Comparison of ENCODE assay signal across 1 cellular context in genomic region chr2:97870396-97870843, GRCh38.
TF ChIP-seq lines count a peak whose summit lies in the region.

No MANE protein-coding gene starts in this region.

TF ChIP-seq in HepG2, 621 proteins besides CTCF, POLR2A, EP300 and RAD21 (continued from another document and continues in another):
- TF ChIP-seq, protein P1, sequence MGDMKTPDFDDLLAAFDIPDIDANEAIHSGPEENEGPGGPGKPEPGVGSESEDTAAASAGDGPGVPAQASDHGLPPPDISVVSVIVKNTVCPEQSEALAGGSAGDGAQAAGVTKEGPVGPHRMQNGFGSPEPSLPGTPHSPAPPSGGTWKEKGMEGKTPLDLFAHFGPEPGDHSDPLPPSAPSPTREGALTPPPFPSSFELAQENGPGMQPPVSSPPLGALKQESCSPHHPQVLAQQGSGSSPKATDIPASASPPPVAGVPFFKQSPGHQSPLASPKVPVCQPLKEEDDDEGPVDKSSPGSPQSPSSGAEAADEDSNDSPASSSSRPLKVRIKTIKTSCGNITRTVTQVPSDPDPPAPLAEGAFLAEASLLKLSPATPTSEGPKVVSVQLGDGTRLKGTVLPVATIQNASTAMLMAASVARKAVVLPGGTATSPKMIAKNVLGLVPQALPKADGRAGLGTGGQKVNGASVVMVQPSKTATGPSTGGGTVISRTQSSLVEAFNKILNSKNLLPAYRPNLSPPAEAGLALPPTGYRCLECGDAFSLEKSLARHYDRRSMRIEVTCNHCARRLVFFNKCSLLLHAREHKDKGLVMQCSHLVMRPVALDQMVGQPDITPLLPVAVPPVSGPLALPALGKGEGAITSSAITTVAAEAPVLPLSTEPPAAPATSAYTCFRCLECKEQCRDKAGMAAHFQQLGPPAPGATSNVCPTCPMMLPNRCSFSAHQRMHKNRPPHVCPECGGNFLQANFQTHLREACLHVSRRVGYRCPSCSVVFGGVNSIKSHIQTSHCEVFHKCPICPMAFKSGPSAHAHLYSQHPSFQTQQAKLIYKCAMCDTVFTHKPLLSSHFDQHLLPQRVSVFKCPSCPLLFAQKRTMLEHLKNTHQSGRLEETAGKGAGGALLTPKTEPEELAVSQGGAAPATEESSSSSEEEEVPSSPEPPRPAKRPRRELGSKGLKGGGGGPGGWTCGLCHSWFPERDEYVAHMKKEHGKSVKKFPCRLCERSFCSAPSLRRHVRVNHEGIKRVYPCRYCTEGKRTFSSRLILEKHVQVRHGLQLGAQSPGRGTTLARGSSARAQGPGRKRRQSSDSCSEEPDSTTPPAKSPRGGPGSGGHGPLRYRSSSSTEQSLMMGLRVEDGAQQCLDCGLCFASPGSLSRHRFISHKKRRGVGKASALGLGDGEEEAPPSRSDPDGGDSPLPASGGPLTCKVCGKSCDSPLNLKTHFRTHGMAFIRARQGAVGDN (CRISPR knock-in tag; IDR thresholded peaks at IDR 0.05): no peak
- TF ChIP-seq ZNF318 (CRISPR knock-in tag; IDR thresholded peaks at IDR 0.05) (no peak), ZNF589 (CRISPR knock-in tag; conservative IDR thresholded peaks at IDR 0.05) (no peak), CEBPB (IDR thresholded peaks at IDR 0.05; ENCODE audit: borderline replicate concordance, low read depth, low read length) (no peak), NKX3-1 (CRISPR knock-in tag; IDR thresholded peaks at IDR 0.05) (no peak), SNAI1 (CRISPR knock-in tag; IDR thresholded peaks at IDR 0.05; ENCODE audit: borderline replicate concordance) (no peak), FOSL1 (CRISPR knock-in tag; IDR thresholded peaks at IDR 0.05; ENCODE audit: borderline replicate concordance) (no peak), HBP1 (CRISPR knock-in tag; IDR thresholded peaks at IDR 0.05; ENCODE audit: low read depth) (no peak), JDP2 (CRISPR knock-in tag; IDR thresholded peaks at IDR 0.05; ENCODE audit: borderline replicate concordance) (no peak), DMAP1 (CRISPR knock-in tag; IDR thresholded peaks at IDR 0.05) (no peak), ZFYVE20 (CRISPR knock-in tag; IDR thresholded peaks at IDR 0.05; ENCODE audit: borderline replicate concordance, low read depth) (no peak), GATAD2A (CRISPR knock-in tag; IDR thresholded peaks at IDR 0.05) (0 out of 2 replicates have a peak, but pooled peaks have one; percentile 36), ZNF816 (CRISPR knock-in tag; IDR thresholded peaks at IDR 0.05; ENCODE audit: borderline replicate concordance) (no peak), ATF5 (CRISPR knock-in tag; IDR thresholded peaks at IDR 0.05; ENCODE audit: low read depth) (no peak), ZNF790 (CRISPR knock-in tag; IDR thresholded peaks at IDR 0.05; ENCODE audit: borderline replicate concordance) (no peak), IRF9 (CRISPR knock-in tag; IDR thresholded peaks at IDR 0.05; ENCODE audit: borderline replicate concordance) (no peak)
- TF ChIP-seq, protein P2, sequence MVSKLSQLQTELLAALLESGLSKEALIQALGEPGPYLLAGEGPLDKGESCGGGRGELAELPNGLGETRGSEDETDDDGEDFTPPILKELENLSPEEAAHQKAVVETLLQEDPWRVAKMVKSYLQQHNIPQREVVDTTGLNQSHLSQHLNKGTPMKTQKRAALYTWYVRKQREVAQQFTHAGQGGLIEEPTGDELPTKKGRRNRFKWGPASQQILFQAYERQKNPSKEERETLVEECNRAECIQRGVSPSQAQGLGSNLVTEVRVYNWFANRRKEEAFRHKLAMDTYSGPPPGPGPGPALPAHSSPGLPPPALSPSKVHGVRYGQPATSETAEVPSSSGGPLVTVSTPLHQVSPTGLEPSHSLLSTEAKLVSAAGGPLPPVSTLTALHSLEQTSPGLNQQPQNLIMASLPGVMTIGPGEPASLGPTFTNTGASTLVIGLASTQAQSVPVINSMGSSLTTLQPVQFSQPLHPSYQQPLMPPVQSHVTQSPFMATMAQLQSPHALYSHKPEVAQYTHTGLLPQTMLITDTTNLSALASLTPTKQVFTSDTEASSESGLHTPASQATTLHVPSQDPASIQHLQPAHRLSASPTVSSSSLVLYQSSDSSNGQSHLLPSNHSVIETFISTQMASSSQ (IDR thresholded peaks at IDR 0.05; ENCODE audit: low read depth): no peak
- TF ChIP-seq, protein P2 (CRISPR knock-in tag; IDR thresholded peaks at IDR 0.05; ENCODE audit: borderline replicate concordance): no peak
- TF ChIP-seq, protein P3, sequence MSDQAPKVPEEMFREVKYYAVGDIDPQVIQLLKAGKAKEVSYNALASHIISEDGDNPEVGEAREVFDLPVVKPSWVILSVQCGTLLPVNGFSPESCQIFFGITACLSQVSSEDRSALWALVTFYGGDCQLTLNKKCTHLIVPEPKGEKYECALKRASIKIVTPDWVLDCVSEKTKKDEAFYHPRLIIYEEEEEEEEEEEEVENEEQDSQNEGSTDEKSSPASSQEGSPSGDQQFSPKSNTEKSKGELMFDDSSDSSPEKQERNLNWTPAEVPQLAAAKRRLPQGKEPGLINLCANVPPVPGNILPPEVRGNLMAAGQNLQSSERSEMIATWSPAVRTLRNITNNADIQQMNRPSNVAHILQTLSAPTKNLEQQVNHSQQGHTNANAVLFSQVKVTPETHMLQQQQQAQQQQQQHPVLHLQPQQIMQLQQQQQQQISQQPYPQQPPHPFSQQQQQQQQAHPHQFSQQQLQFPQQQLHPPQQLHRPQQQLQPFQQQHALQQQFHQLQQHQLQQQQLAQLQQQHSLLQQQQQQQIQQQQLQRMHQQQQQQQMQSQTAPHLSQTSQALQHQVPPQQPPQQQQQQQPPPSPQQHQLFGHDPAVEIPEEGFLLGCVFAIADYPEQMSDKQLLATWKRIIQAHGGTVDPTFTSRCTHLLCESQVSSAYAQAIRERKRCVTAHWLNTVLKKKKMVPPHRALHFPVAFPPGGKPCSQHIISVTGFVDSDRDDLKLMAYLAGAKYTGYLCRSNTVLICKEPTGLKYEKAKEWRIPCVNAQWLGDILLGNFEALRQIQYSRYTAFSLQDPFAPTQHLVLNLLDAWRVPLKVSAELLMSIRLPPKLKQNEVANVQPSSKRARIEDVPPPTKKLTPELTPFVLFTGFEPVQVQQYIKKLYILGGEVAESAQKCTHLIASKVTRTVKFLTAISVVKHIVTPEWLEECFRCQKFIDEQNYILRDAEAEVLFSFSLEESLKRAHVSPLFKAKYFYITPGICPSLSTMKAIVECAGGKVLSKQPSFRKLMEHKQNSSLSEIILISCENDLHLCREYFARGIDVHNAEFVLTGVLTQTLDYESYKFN (CRISPR knock-in tag; conservative IDR thresholded peaks at IDR 0.05): no peak
